10 cellular contexts compared by ENCODE assay signal in the genomic region with DNA sequence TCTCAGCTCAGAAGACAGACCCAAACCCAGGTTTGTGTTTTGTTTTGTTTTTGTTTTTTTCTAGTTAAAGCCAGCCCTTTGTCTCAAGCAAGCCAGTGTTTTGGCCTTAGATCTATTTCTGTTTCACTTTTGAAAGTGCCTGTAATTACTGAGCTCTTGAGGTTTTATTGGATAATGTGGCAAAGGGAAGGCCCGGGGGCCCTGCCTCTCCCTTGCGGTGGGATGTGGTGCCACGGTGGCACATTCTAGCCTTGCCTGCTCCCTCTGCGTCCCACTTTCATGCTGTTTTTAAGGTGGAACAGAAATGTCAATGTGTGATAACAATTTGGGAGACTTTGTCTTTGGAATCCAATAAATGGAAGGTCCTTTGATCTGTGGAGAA. TPM values are rescaled to one million over a fixed set of nuclear protein-coding genes. Genes with fewer than 3 reads are reported as not detected.
DNase-seq lines count a peak whose midpoint lies in the region; ATAC-seq and TF ChIP-seq lines count a peak whose summit lies in the region.
"Had no signal": no experiment of that assay in that cellular context is flagged by ENCODE, and none has a peak within 500 bp of the region (broad histone marks: within the 10 kb centered on the region; RNA-seq: fewer than 3 reads in every experiment).

No MANE protein-coding gene starts in this region.

- no peak for ATAC-seq in CD4-positive, CD25-positive, alpha-beta regulatory T cell (ENCODE audit: low read depth in 2 of 2)
- no peak for ATAC-seq in activated naive CD8-positive, alpha-beta T cell treated with anti-CD3 and anti-CD28 coated beads, Interleukin-2, amount 10 ng/mL, durations not matched to agents 7 days and 5 days (ENCODE audit: low read depth)
- no peak for ATAC-seq in omental fat pad (ENCODE audit: low FRiP score)

- H3K36me3 ChIP-seq in CD4-positive, CD25-positive, alpha-beta regulatory T cell (ENCODE audit: control insufficient read depth, insufficient read depth, low read length) = peaks cover 2% of the 10 kb centered on the region
- no peaks in the 10 kb centered on the region for H3K36me3 ChIP-seq in mucosa of stomach (ENCODE audit: control insufficient read depth, insufficient read depth, low read length)
- H3K36me3 ChIP-seq: cardiac muscle cell had no signal

- peak overlapping the region; percentile 87 for H3K4me3 ChIP-seq in CD4-positive, CD25-positive, alpha-beta regulatory T cell (ENCODE audit: low read depth, low read length)
- H3K4me3 ChIP-seq in NB4 (ENCODE audit: low read depth, low read length) = peak overlapping the region; percentile 91
- no peak overlapping the region for H3K4me3 ChIP-seq in mucosa of stomach (ENCODE audit: low read length)
- H3K4me3 ChIP-seq: cardiac muscle cell had no signal

- H3K27ac Mint-ChIP-seq in CD4-positive, CD25-positive, alpha-beta regulatory T cell = peak overlapping the region; percentile 42 to 95 (median 76)
- peak overlapping the region; percentile 31 for H3K27ac Mint-ChIP-seq in activated naive CD8-positive, alpha-beta T cell treated with anti-CD3 and anti-CD28 coated beads, Interleukin-2, amount 10 ng/mL, durations not matched to agents 7 days and 5 days
- H3K27ac Mint-ChIP-seq in chondrocyte (ENCODE audit: unreplicated experiment) = no peak overlapping the region

- H3K9me3 ChIP-seq in CD4-positive, CD25-positive, alpha-beta regulatory T cell (ENCODE audit: control insufficient read depth in 2 of 2, low read length in 2 of 2) = no peaks in the 10 kb centered on the region
- H3K9me3 ChIP-seq in mucosa of stomach (ENCODE audit: control insufficient read depth, low read length) = no peaks in the 10 kb centered on the region

- POLR2A ChIA-PET in activated naive CD8-positive, alpha-beta T cell treated with anti-CD3 and anti-CD28 coated beads, Interleukin-2, amount 10 ng/mL, durations not matched to agents 7 days and 5 days (lab: Charles Lee) = interaction anchor here (0.7 to 6.4 kb wide), 5 partner anchors 9 to 180 kb away, joined by 3 to 107 read pairs (median 6); no protein-coding TSS in a partner anchor

- H3K4me1 ChIP-seq in CD4-positive, CD25-positive, alpha-beta regulatory T cell (ENCODE audit: control insufficient read depth, insufficient read depth, low read length, poor library complexity, severe bottlenecking) = peaks cover 61% of the 10 kb centered on the region
- H3K4me1 ChIP-seq in mucosa of stomach (ENCODE audit: control insufficient read depth, insufficient read depth, low read length) = peaks cover 56% of the 10 kb centered on the region

- H3K4me3 Mint-ChIP-seq in CD4-positive, CD25-positive, alpha-beta regulatory T cell = peak overlapping the region; percentile 93 to 99 (median 98)
- peak overlapping the region; percentile 99 for H3K4me3 Mint-ChIP-seq in activated naive CD8-positive, alpha-beta T cell treated with anti-CD3 and anti-CD28 coated beads, Interleukin-2, amount 10 ng/mL, durations not matched to agents 7 days and 5 days
- H3K4me3 Mint-ChIP-seq in chondrocyte (ENCODE audit: unreplicated experiment) = no peak overlapping the region

- peak overlapping the region; percentile 23 for H3K27ac ChIP-seq in CD4-positive, CD25-positive, alpha-beta regulatory T cell (ENCODE audit: insufficient read depth, low read length, poor library complexity, severe bottlenecking)
- H3K27ac ChIP-seq: cardiac muscle cell had no signal

- TF ChIP-seq POLR2A in NB4 (IDR thresholded peaks at IDR 0.05; ENCODE audit: extremely low read depth, insufficient read length) = no peak

- TF ChIP-seq CTCF in NB4 (IDR thresholded peaks at IDR 0.05; ENCODE audit: low read depth, low read length) (no peak), chondrocyte (IDR thresholded peaks at IDR 0.05) (no peak), omental fat pad (IDR thresholded peaks at IDR 0.05) (no peak)

- peaks cover 6% of the 10 kb centered on the region for H3K36me3 Mint-ChIP-seq in CD4-positive, CD25-positive, alpha-beta regulatory T cell
- peaks cover 16% of the 10 kb centered on the region for H3K36me3 Mint-ChIP-seq in activated naive CD8-positive, alpha-beta T cell treated with anti-CD3 and anti-CD28 coated beads, Interleukin-2, amount 10 ng/mL, durations not matched to agents 7 days and 5 days
- H3K36me3 Mint-ChIP-seq in chondrocyte (ENCODE audit: low read depth) = no peaks in the 10 kb centered on the region

- peaks cover 8% of the 10 kb centered on the region for H3K27me3 Mint-ChIP-seq in CD4-positive, CD25-positive, alpha-beta regulatory T cell
- H3K27me3 Mint-ChIP-seq in activated naive CD8-positive, alpha-beta T cell treated with anti-CD3 and anti-CD28 coated beads, Interleukin-2, amount 10 ng/mL, durations not matched to agents 7 days and 5 days = no peaks in the 10 kb centered on the region
- no peaks in the 10 kb centered on the region for H3K27me3 Mint-ChIP-seq in chondrocyte (ENCODE audit: low read depth)

- no peaks in the 10 kb centered on the region for H3K9me3 Mint-ChIP-seq in CD4-positive, CD25-positive, alpha-beta regulatory T cell
- no peaks in the 10 kb centered on the region for H3K9me3 Mint-ChIP-seq in activated naive CD8-positive, alpha-beta T cell treated with anti-CD3 and anti-CD28 coated beads, Interleukin-2, amount 10 ng/mL, durations not matched to agents 7 days and 5 days
- no peaks in the 10 kb centered on the region for H3K9me3 Mint-ChIP-seq in chondrocyte (ENCODE audit: low read depth)

- H3K9ac ChIP-seq in mucosa of stomach (ENCODE audit: low read length) = peak overlapping the region; percentile 13

- peaks cover 25 to 76% (median 50%) of the 10 kb centered on the region in 4 donors for H3K4me1 Mint-ChIP-seq in CD4-positive, CD25-positive, alpha-beta regulatory T cell
- H3K4me1 Mint-ChIP-seq in activated naive CD8-positive, alpha-beta T cell treated with anti-CD3 and anti-CD28 coated beads, Interleukin-2, amount 10 ng/mL, durations not matched to agents 7 days and 5 days = peaks cover 54% of the 10 kb centered on the region
- peaks cover 10% of the 10 kb centered on the region for H3K4me1 Mint-ChIP-seq in chondrocyte (ENCODE audit: low read depth)

- peak in 2 of 3 donors; percentile 43 to 70 for DNase-seq in CD4-positive, CD25-positive, alpha-beta regulatory T cell
- DNase-seq in NB4 (ENCODE audit: low read depth) (peak; percentile 59), chondrocyte (ENCODE audit: low spot score) (no peak), DMS153 treated with DMSO at 0.1 percent for 48 hours (lab: John Stamatoyannopoulos, UW; ENCODE audit: unreplicated experiment) (no peak), NCI-H187 treated with DMSO at 0.1 percent for 48 hours (lab: John Stamatoyannopoulos, UW) (no peak), omental fat pad (ENCODE audit: low spot score) (no peak)
- DNase-seq in activated naive CD8-positive, alpha-beta T cell treated with anti-CD3 and anti-CD28 coated beads, Interleukin-2, amount 10 ng/mL, durations not matched to agents 7 days and 5 days = peak; percentile 64
- DNase-seq: NCI-H1930 had no signal

- H3K27me3 ChIP-seq in CD4-positive, CD25-positive, alpha-beta regulatory T cell (ENCODE audit: control insufficient read depth, insufficient read depth, low read length) = no peaks in the 10 kb centered on the region
- H3K27me3 ChIP-seq in mucosa of stomach (ENCODE audit: control insufficient read depth, insufficient read depth, low read length) = no peaks in the 10 kb centered on the region

RNA-seq across cellular contexts. Expression of a gene that starts 2.5 kb away (rescaled TPM):
- 33.8 TPM for total RNA-seq in CD4-positive, CD25-positive, alpha-beta regulatory T cell
- polyA plus RNA-seq in CD4-positive, CD25-positive, alpha-beta regulatory T cell = 10 to 100 TPM; 80.6 to 95.6 (median 87.7) TPM
- total RNA-seq in activated naive CD8-positive, alpha-beta T cell treated with anti-CD3 and anti-CD28 coated beads, Interleukin-2, amount 10 ng/mL, durations not matched to agents 7 days and 5 days = 10 to 100 TPM; 75.8 to 77.1 TPM
- 18.7 to 44.0 TPM (median 19.3 TPM) in 3 replicates for total RNA-seq in chondrocyte
- 10 to 100 TPM; 51.8 to 75.8 (median 67.8) TPM for total RNA-seq in omental fat pad

Comparison
In these comparisons a context has a peak if more than half of its experiments do, and no peak if none do; other contexts are left out.
1. DNase-seq: peak in CD4-positive, CD25-positive, alpha-beta regulatory T cell (2 of 3), NB4 (single experiment) and activated naive CD8-positive, alpha-beta T cell treated with anti-CD3 and anti-CD28 coated beads, Interleukin-2, amount 10 ng/mL, durations not matched to agents 7 days and 5 days (single experiment); none in chondrocyte (single experiment), DMS153 treated with DMSO at 0.1 percent for 48 hours (single experiment), NCI-H187 treated with DMSO at 0.1 percent for 48 hours (single experiment) and omental fat pad (single experiment).